8 cellular contexts compared by ENCODE assay signal in the genomic region with DNA sequence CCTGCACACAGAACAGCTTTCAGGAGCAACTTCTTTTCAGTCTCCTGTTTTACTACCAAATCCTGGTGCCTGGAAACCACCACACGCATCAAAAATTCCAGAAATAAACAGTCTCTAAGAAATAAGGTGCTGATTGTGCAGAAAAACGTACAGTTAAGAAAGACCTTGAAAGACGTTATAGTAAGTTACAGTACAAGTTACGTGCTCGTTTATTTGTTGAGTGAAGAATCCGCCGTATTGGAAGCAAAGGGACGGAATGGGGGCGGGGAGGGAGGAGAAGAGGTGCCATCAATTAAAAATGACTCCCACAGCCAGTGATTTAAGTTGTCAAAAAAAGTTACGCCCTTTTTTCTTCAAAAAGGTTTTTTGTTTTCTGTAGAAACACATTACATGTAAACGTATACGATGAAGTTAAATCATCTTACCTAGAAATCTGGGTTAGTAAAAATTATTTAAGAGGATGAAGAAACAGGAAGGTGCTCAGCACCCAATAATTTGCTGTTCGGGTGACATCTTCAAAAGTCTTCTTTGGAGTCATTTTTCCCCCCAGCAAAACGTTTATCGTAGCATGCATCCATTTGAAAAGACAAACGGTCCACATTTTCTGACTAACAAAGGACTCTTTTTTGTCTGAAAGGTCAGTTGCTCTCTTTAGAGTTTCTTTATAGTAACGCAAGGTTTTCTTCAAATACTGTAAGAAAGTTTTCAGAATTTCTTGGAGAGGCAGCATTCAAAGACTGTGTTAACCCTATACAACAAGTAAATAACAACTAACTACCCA. TPM values are rescaled to one million over a fixed set of nuclear protein-coding genes. Genes with fewer than 3 reads are reported as not detected.
A peak's percentile ranks its signal among the peaks of the same experiment; 100 is the strongest.
DNase-seq lines count a peak whose midpoint lies in the region; ATAC-seq, FAIRE-seq and TF ChIP-seq lines count a peak whose summit lies in the region.

No MANE protein-coding gene starts in this region.

- peak overlapping the region; percentile 99 for H3K4me2 ChIP-seq in osteoblast (ENCODE audit: insufficient read depth, low read length)

- peak; percentile 43 for FAIRE-seq in RCC 7860 (lab: Jason Lieb, UNC)

- no peaks in the 10 kb centered on the region for H3K36me3 ChIP-seq in CD4-positive, alpha-beta memory T cell (ENCODE audit: insufficient read depth, low read length)
- H3K36me3 ChIP-seq in osteoblast (ENCODE audit: insufficient read depth, low read length), result peaks cover 6% of the 10 kb centered on the region

- H3K27ac ChIP-seq in CD4-positive, alpha-beta memory T cell (ENCODE audit: low read depth, low read length), result no peak overlapping the region
- H3K27ac ChIP-seq in epithelial cell of prostate, result peak overlapping the region; percentile 83
- peak overlapping the region; percentile 91 for H3K27ac ChIP-seq in osteoblast (ENCODE audit: low read depth, low read length)

- peak overlapping the region in 3 of 7 donors; percentile 0 to 66 (median 25) for H3K27ac Mint-ChIP-seq in CD4-positive, alpha-beta memory T cell

- no peaks in the 10 kb centered on the region for H3K9me3 ChIP-seq in CD4-positive, alpha-beta memory T cell (ENCODE audit: control insufficient read depth in 1 of 2, low read length in 2 of 2)
- H3K9me3 ChIP-seq in osteoblast (ENCODE audit: low read depth, low read length), result no peaks in the 10 kb centered on the region

- intact Hi-C loops in CD4-positive, alpha-beta memory T cell (cut with micrococcal nuclease), result no loop called here

- H3K4me3 ChIP-seq in CD4-positive, alpha-beta memory T cell (ENCODE audit: low read length in 2 of 2), result peak overlapping the region in 1 of 2 donors; percentile 48
- H3K4me3 ChIP-seq in osteoblast (ENCODE audit: insufficient read depth, low read length), result peak overlapping the region; percentile 91

- H3K4me1 ChIP-seq in CD4-positive, alpha-beta memory T cell (ENCODE audit: insufficient read depth, low read length), result peaks cover 22% of the 10 kb centered on the region
- peaks cover 61% of the 10 kb centered on the region for H3K4me1 ChIP-seq in osteoblast (ENCODE audit: insufficient read depth, low read length)

- DNase-seq in CD4-positive, alpha-beta memory T cell, result peak in 1 of 5 donors; percentile 5
- DNase-seq in RCC 7860 (ENCODE audit: low spot score) (no peak), epithelial cell of prostate (ENCODE audit: low read depth, low spot score) (no peak), osteoblast (ENCODE audit: insufficient read length, low spot score, missing footprints) (no peak), iPS-NIHi11 (ENCODE audit: low spot score) (no peak), HPDE6-E6E7 (ENCODE audit: extremely low spot score) (no peak)

- peaks cover 28 to 42% of the 10 kb centered on the region in 2 donors for H3K27me3 Mint-ChIP-seq in CD4-positive, alpha-beta memory T cell

- peaks cover 8 to 19% (median 16%) of the 10 kb centered on the region in 4 donors for H3K4me1 Mint-ChIP-seq in CD4-positive, alpha-beta memory T cell

- no peaks in the 10 kb centered on the region for H3K36me3 Mint-ChIP-seq in CD4-positive, alpha-beta memory T cell

- H3K27me3 ChIP-seq in CD4-positive, alpha-beta memory T cell (ENCODE audit: insufficient read depth, low read length), result peaks cover 36% of the 10 kb centered on the region
- H3K27me3 ChIP-seq in osteoblast (ENCODE audit: insufficient read depth, low read length), result no peaks in the 10 kb centered on the region

- no peak for TF ChIP-seq CTCF in osteoblast (IDR thresholded peaks at IDR 0.05; ENCODE audit: extremely low read depth, low read depth, low read length)

- POLR2A ChIA-PET in CD4-positive, alpha-beta memory T cell (lab: Charles Lee; ENCODE audit: partially characterized antibody), result no interaction called here

- peaks cover 0 to 2% (median 0%) of the 10 kb centered on the region in 8 donors for H3K9me3 Mint-ChIP-seq in CD4-positive, alpha-beta memory T cell

- peak overlapping the region; percentile 78 to 93 (median 87) for H3K4me3 Mint-ChIP-seq in CD4-positive, alpha-beta memory T cell

- ATAC-seq in GM21367 (IDR thresholded peaks at IDR 0.05; ENCODE audit: unreplicated experiment) (no peak), HG03045 (IDR thresholded peaks at IDR 0.05; ENCODE audit: unreplicated experiment) (no peak)

- CTCF ChIA-PET in CD4-positive, alpha-beta memory T cell (lab: Charles Lee; ENCODE audit: partially characterized antibody), result no interaction called here

- peaks cover 42% of the 10 kb centered on the region for H3K79me2 ChIP-seq in osteoblast (ENCODE audit: insufficient read depth, low read length)

- H4K20me1 ChIP-seq in osteoblast (ENCODE audit: insufficient read depth, low read length), result peaks cover 6% of the 10 kb centered on the region

- peak overlapping the region; percentile 67 for H2AFZ ChIP-seq in osteoblast (ENCODE audit: low read length)

RNA-seq across cellular contexts. Expression of a gene that starts 0.8 kb away (rescaled TPM):
- under 1 TPM; 0.15 to 0.28 TPM for total RNA-seq in CD4-positive, alpha-beta memory T cell
- polyA plus RNA-seq in CD4-positive, alpha-beta memory T cell, result under 1 TPM in 1 of 2 donors, not detected in 1; 0.40 TPM
- total RNA-seq in osteoblast, result 158 and 161 TPM in 2 replicates

Comparison
In these comparisons a context has a peak if more than half of its experiments do, and no peak if none do; other contexts are left out.
1. RNA of a gene that starts 0.8 kb away (total RNA-seq): 158 to 161 TPM in osteoblast; 0.15 to 0.28 TPM in CD4-positive, alpha-beta memory T cell; every median in the first group is over 100 times any median in the second.